Comparison of ENCODE assay signal across 29 cellular contexts in genomic region chr22:35421121-35421520, GRCh38.
"Had no signal": no experiment of that assay in that cellular context is flagged by ENCODE, and none has a peak within 500 bp of the region (broad histone marks: within the 10 kb centered on the region; RNA-seq: fewer than 3 reads in every experiment).

No MANE protein-coding gene starts in this region.

- H3K9me3 ChIP-seq: gastroesophageal sphincter, left lung, lower lobe of right lung, mucosa of descending colon, ovary, testis, transverse colon had no signal

- DNase-seq: activated B cell treated with CpG ODN at 0.5 μM for 24 hours; activated CD4-positive, alpha-beta T cell treated with anti-CD3 and anti-CD28 coated beads, Interleukin-2, amount 50 U/mL, for 1 hour; activated CD8-positive, alpha-beta T cell treated with anti-CD3 and anti-CD28 coated beads for 36 hours; activated gamma-delta T cell treated with Interleukin-2 at 50 U/mL for 16 hours; activated naive CD4-positive, alpha-beta T cell treated with anti-CD3 and anti-CD28 coated beads, Interleukin-2, amount 50 U/mL, for 16 hours; activated T-cell treated with anti-CD3 and anti-CD28 coated beads, Interleukin-2, amount 50 U/mL, for 4 hours; amniotic stem cell; brain microvascular endothelial cell; dorsolateral prefrontal cortex; effector memory CD4-positive, alpha-beta T cell; lower lobe of right lung; mucosa of descending colon; ovary; stimulated activated CD4-positive, alpha-beta T cell treated with anti-CD3 and anti-CD28 coated beads, Interleukin-12 subunit alpha, Interleukin-12 subunit beta, amount 100 ng/mL, for 4 hours; stimulated activated CD4-positive, alpha-beta T cell treated with anti-CD3 and anti-CD28 coated beads, Interleukin-4, amount 100 ng/mL, for 1 hour; stimulated activated naive CD8-positive, alpha-beta T cell treated with anti-CD3 and anti-CD28 coated beads, Interleukin-15, Interleukin-2, amounts not matched to agents 100 U/mL and 50 U/mL, for 24 hours; testis; transverse colon had no signal

- H3K27ac Mint-ChIP-seq: activated B cell treated with CpG ODN at 0.5 μM for 24 hours; activated CD8-positive, alpha-beta T cell treated with anti-CD3 and anti-CD28 coated beads for 36 hours; activated T-helper 17 cell treated with anti-CD3 and anti-CD28 coated beads, Interleukin-2, amount 50 U/mL, for 72 hours; nephron; progenitor cell of endocrine pancreas had no signal

- H3K4me3 Mint-ChIP-seq: activated B cell treated with CpG ODN at 0.5 μM for 24 hours; activated CD8-positive, alpha-beta T cell treated with anti-CD3 and anti-CD28 coated beads for 36 hours; activated T-cell treated with anti-CD3 and anti-CD28 coated beads, Interleukin-2, amount 50 U/mL, for 4 hours; activated T-helper 17 cell treated with anti-CD3 and anti-CD28 coated beads, Interleukin-2, amount 50 U/mL, for 72 hours; nephron had no signal

- H3K27ac ChIP-seq: brain microvascular endothelial cell, coronary artery, dorsolateral prefrontal cortex, gastroesophageal sphincter, hepatocyte, left lung, lower lobe of right lung, ovary, skin epidermis, testis, transverse colon had no signal

- H3K4me1 Mint-ChIP-seq: activated B cell treated with CpG ODN at 0.5 μM for 24 hours; activated T-helper 17 cell treated with anti-CD3 and anti-CD28 coated beads, Interleukin-2, amount 50 U/mL, for 72 hours had no signal

- H3K4me3 ChIP-seq: coronary artery, dorsolateral prefrontal cortex, gastroesophageal sphincter, hepatocyte, left lung, lower lobe of right lung, mucosa of descending colon, ovary, skin epidermis, testis, transverse colon had no signal

- H3K9me3 Mint-ChIP-seq: activated B cell treated with CpG ODN at 0.5 μM for 24 hours; activated CD8-positive, alpha-beta T cell treated with anti-CD3 and anti-CD28 coated beads for 36 hours; activated T-cell treated with anti-CD3 and anti-CD28 coated beads, Interleukin-2, amount 50 U/mL, for 4 hours; activated T-helper 17 cell treated with anti-CD3 and anti-CD28 coated beads, Interleukin-2, amount 50 U/mL, for 72 hours; nephron had no signal

- H3K27me3 Mint-ChIP-seq: activated B cell treated with CpG ODN at 0.5 μM for 24 hours; activated CD8-positive, alpha-beta T cell treated with anti-CD3 and anti-CD28 coated beads for 36 hours; activated T-helper 17 cell treated with anti-CD3 and anti-CD28 coated beads, Interleukin-2, amount 50 U/mL, for 72 hours; progenitor cell of endocrine pancreas had no signal

- H3K4me2 ChIP-seq: hepatocyte had no signal

- H2AFZ ChIP-seq: hepatocyte had no signal

- ATAC-seq: activated CD8-positive, alpha-beta T cell treated with anti-CD3 and anti-CD28 coated beads for 36 hours; activated T-cell treated with anti-CD3 and anti-CD28 coated beads, Interleukin-2, amount 50 U/mL, for 4 hours; activated T-helper 17 cell treated with anti-CD3 and anti-CD28 coated beads, Interleukin-2, amount 50 U/mL, for 72 hours; gastroesophageal sphincter; left lung; lower lobe of right lung; mucosa of descending colon; sciatic nerve; stimulated activated naive CD8-positive, alpha-beta T cell treated with anti-CD3 and anti-CD28 coated beads, Interleukin-15, Interleukin-2, amounts not matched to agents 100 U/mL and 50 U/mL, for 24 hours had no signal

- H3K36me3 ChIP-seq: brain microvascular endothelial cell, ovary had no signal

- FAIRE-seq: astrocyte, endothelial cell of umbilical vein had no signal

- H3K27me3 ChIP-seq: brain microvascular endothelial cell, dorsolateral prefrontal cortex, gastroesophageal sphincter, hepatocyte, left lung, ovary, testis, transverse colon had no signal

- H3K4me1 ChIP-seq: gastroesophageal sphincter, lower lobe of right lung, transverse colon had no signal

- H3K79me2 ChIP-seq: hepatocyte had no signal
